Comparison of ENCODE assay signal across 22 cellular contexts in genomic region chr21:42459065-42459430, GRCh38. TPM values are rescaled to one million over a fixed set of nuclear protein-coding genes. Genes with fewer than 3 reads are reported as not detected.
DNase-seq lines count a peak whose midpoint lies in the region; ATAC-seq and TF ChIP-seq lines count a peak whose summit lies in the region.
"Had no signal": no experiment of that assay in that cellular context is flagged by ENCODE, and none has a peak within 500 bp of the region (broad histone marks: within the 10 kb centered on the region; RNA-seq: fewer than 3 reads in every experiment).

No MANE protein-coding gene starts in this region.

- peaks cover 0 to 1% (median 0%) of the 10 kb centered on the region in 5 donors for H3K27me3 Mint-ChIP-seq in naive thymus-derived CD8-positive, alpha-beta T cell
- H3K27me3 Mint-ChIP-seq in T-cell, result no peaks in the 10 kb centered on the region
- H3K27me3 Mint-ChIP-seq: CD4-positive, alpha-beta memory T cell had no signal

- intact Hi-C loops in colonic mucosa (cut with DNase I) (no loop called here), esophagus squamous epithelium (cut with DNase I) (no loop called here)

- peaks cover 35 to 60% (median 55%) of the 10 kb centered on the region in 4 donors for H3K4me1 Mint-ChIP-seq in naive thymus-derived CD8-positive, alpha-beta T cell
- H3K4me1 Mint-ChIP-seq in T-cell, result peaks cover 54 to 62% (median 58%) of the 10 kb centered on the region in 3 donors

- H3K36me3 Mint-ChIP-seq in naive thymus-derived CD8-positive, alpha-beta T cell, result no peaks in the 10 kb centered on the region
- H3K36me3 Mint-ChIP-seq in T-cell, result no peaks in the 10 kb centered on the region
- H3K36me3 Mint-ChIP-seq: CD4-positive, alpha-beta memory T cell had no signal

- H3K4me3 ChIP-seq in Peyer's patch, result no peak overlapping the region
- H3K4me3 ChIP-seq in colonic mucosa, result no peak overlapping the region
- H3K4me3 ChIP-seq in esophagus squamous epithelium, result no peak overlapping the region
- H3K4me3 ChIP-seq: GM23248 had no signal

- POLR2A ChIA-PET in naive thymus-derived CD8-positive, alpha-beta T cell (lab: Charles Lee), result interaction anchor here (1.2 kb wide), 1 partner anchor 29 kb away, joined by 3 read pairs; no protein-coding TSS in a partner anchor
- POLR2A ChIA-PET in T-cell (lab: Charles Lee), result no interaction called here

- H3K27ac ChIP-seq in Peyer's patch (peak overlapping the region in 3 of 4 donors; percentile 13 to 94 (median 94)), colonic mucosa (peak overlapping the region; percentile 90), esophagus squamous epithelium (no peak overlapping the region)
- H3K27ac ChIP-seq: GM23248 had no signal

- H3K36me3 ChIP-seq in Peyer's patch (no peaks in the 10 kb centered on the region), colonic mucosa (no peaks in the 10 kb centered on the region), esophagus squamous epithelium (no peaks in the 10 kb centered on the region)

- WGBS in esophagus squamous epithelium, 2 donors, result 94 to 100% methylated on average over 1 of the region's 1 CpG

- no peak for ATAC-seq in naive thymus-derived CD8-positive, alpha-beta T cell
- no peak for ATAC-seq in T-cell (replicated peaks in 1 of 4)
- no peak for ATAC-seq in HG03196 (IDR thresholded peaks at IDR 0.05; ENCODE audit: unreplicated experiment)

- H3K27me3 ChIP-seq in Peyer's patch (no peaks in the 10 kb centered on the region), colonic mucosa (no peaks in the 10 kb centered on the region), esophagus squamous epithelium (peaks cover 0 to 5% (median 0%) of the 10 kb centered on the region in 4 donors)

- peaks cover 0 to 53% (median 11%) of the 10 kb centered on the region in 4 donors for H3K4me1 ChIP-seq in Peyer's patch
- H3K4me1 ChIP-seq in colonic mucosa, result peaks cover 22% of the 10 kb centered on the region
- peaks cover 0 to 20% (median 0%) of the 10 kb centered on the region in 3 donors for H3K4me1 ChIP-seq in esophagus squamous epithelium

- peak overlapping the region in 6 of 10 donors; percentile 82 to 98 (median 97) for H3K27ac Mint-ChIP-seq in naive thymus-derived CD8-positive, alpha-beta T cell
- H3K27ac Mint-ChIP-seq in T-cell, result peak overlapping the region in 1 of 2 donors; percentile 89
- H3K27ac Mint-ChIP-seq: HFFc6 had no signal

- H3K9me3 ChIP-seq in Peyer's patch (no peaks in the 10 kb centered on the region), colonic mucosa (no peaks in the 10 kb centered on the region), esophagus squamous epithelium (no peaks in the 10 kb centered on the region)

- TF ChIP-seq POLR2A in Peyer's patch (IDR thresholded peaks at IDR 0.05) (no peak), esophagus squamous epithelium (IDR thresholded peaks at IDR 0.05) (no peak)

- H3K9ac ChIP-seq in colonic mucosa (ENCODE audit: low read depth in 2 of 2, low read length in 2 of 2), result no peak overlapping the region
- H3K9ac ChIP-seq: GM23248 had no signal

- TF ChIP-seq CTCF in Peyer's patch (IDR thresholded peaks at IDR 0.05) (no peak), colonic mucosa (IDR thresholded peaks at IDR 0.05) (no peak), esophagus squamous epithelium (IDR thresholded peaks at IDR 0.05) (no peak)

- no peak overlapping the region for H3K4me3 Mint-ChIP-seq in naive thymus-derived CD8-positive, alpha-beta T cell
- no peak overlapping the region for H3K4me3 Mint-ChIP-seq in T-cell
- H3K4me3 Mint-ChIP-seq: CD4-positive, alpha-beta memory T cell; H9; HFFc6 had no signal

- no peaks in the 10 kb centered on the region for H3K9me3 Mint-ChIP-seq in naive thymus-derived CD8-positive, alpha-beta T cell
- no peaks in the 10 kb centered on the region for H3K9me3 Mint-ChIP-seq in T-cell
- H3K9me3 Mint-ChIP-seq: CD4-positive, alpha-beta memory T cell had no signal

- CTCF ChIA-PET in T-cell (lab: Charles Lee), result interaction anchor here in 1 of 2 donors (0.6 kb wide), 1 partner anchor 119 kb away, joined by 3 read pairs; no protein-coding TSS in a partner anchor

- DNase-seq in Peyer's patch (peak in 1 of 3 donors; percentile 3), colonic mucosa (no peak), islet precursor cell (no peak), T-cell (no peak), esophagus squamous epithelium (lab: John Stamatoyannopoulos, UW) (no peak)
- no peak for DNase-seq in naive thymus-derived CD8-positive, alpha-beta T cell
- DNase-seq: CD4-positive, alpha-beta memory T cell; GM23248; H9; HFFc6; KG1; NCI-H1092 treated with DMSO at 0.1 percent for 48 hours; NCI-H1436 treated with DMSO at 0.1 percent for 48 hours; NCI-H1930; NCI-H69; SIG-M5 had no signal

RNA-seq across cellular contexts. Expression of gene RSPH1, which starts 37.0 kb away (rescaled TPM):
- total RNA-seq in Peyer's patch (10 to 100 TPM in 1 of 4 donors, 1 to 10 TPM in 3; 2.5 to 11.0 (median 6.7) TPM), colonic mucosa (1 to 10 TPM; 6.9 to 7.5 TPM), T-cell (under 1 TPM in 2 of 5 donors, not detected in 3; 0.12 to 0.20 TPM), esophagus squamous epithelium (under 1 TPM in 1 of 4 donors, not detected in 3; 0.19 TPM)
- under 1 TPM in 1 of 2 experiments, not detected in 1; 0.14 TPM for total RNA-seq in naive thymus-derived CD8-positive, alpha-beta T cell
- polyA plus RNA-seq in naive thymus-derived CD8-positive, alpha-beta T cell, result not detected
- total RNA-seq: CD4-positive, alpha-beta memory T cell; HFFc6; HT1080 had no signal
- polyA plus RNA-seq: CD4-positive, alpha-beta memory T cell; GM23248 had no signal

RNA-seq across cellular contexts. Expression of gene SLC37A1, which starts 54.6 kb away (rescaled TPM):
- total RNA-seq in Peyer's patch (100 to 1,000 TPM in 3 of 4 donors, 10 to 100 TPM in 1; 66.0 to 249 (median 195) TPM), colonic mucosa (100 to 1,000 TPM in 1 of 2 donors, 10 to 100 TPM in 1; 98.5 to 118 TPM), T-cell (10 to 100 TPM; 18.7 to 26.3 (median 22.6) TPM), esophagus squamous epithelium (10 to 100 TPM; 10.7 to 21.1 (median 14.0) TPM)
- 10 to 100 TPM; 16.5 to 18.7 TPM for total RNA-seq in naive thymus-derived CD8-positive, alpha-beta T cell
- polyA plus RNA-seq in naive thymus-derived CD8-positive, alpha-beta T cell, result 1 to 10 TPM; 2.7 to 6.9 (median 3.8) TPM
- total RNA-seq: GM23248, HFFc6 had no signal
- polyA plus RNA-seq: GM23248 had no signal

RNA-seq across cellular contexts. Expression of gene UBASH3A, which starts 55.3 kb away (rescaled TPM):
- 10 to 100 TPM in 1 of 4 donors, 1 to 10 TPM in 3; 3.9 to 14.0 (median 5.3) TPM for total RNA-seq in Peyer's patch
- 1 to 10 TPM in 1 of 2 donors, under 1 TPM in 1; 0.93 to 1.5 TPM for total RNA-seq in colonic mucosa
- total RNA-seq in naive thymus-derived CD8-positive, alpha-beta T cell, result 10 to 100 TPM; 91.6 to 99.6 TPM
- 10 to 100 TPM; 32.8 to 75.3 (median 53.9) TPM for polyA plus RNA-seq in naive thymus-derived CD8-positive, alpha-beta T cell
- 10 to 100 TPM; 59.1 to 98.8 (median 80.5) TPM for total RNA-seq in T-cell
- 1 to 10 TPM in 1 of 4 donors, under 1 TPM in 3; 0.57 to 1.9 (median 0.73) TPM for total RNA-seq in esophagus squamous epithelium
- total RNA-seq: A673, G401, GM23248, H9, HFFc6, HT1080, NCI-H460 had no signal
- polyA plus RNA-seq: BJ, GM23248 had no signal

Comparison
In these comparisons a context has a peak if more than half of its experiments do, and no peak if none do; other contexts are left out.
1. H3K27ac ChIP-seq: peak in Peyer's patch (3 of 4) and colonic mucosa (single experiment); none in esophagus squamous epithelium (0 of 4).